ENCODE assay signal across 20 cellular contexts in the genomic region with DNA sequence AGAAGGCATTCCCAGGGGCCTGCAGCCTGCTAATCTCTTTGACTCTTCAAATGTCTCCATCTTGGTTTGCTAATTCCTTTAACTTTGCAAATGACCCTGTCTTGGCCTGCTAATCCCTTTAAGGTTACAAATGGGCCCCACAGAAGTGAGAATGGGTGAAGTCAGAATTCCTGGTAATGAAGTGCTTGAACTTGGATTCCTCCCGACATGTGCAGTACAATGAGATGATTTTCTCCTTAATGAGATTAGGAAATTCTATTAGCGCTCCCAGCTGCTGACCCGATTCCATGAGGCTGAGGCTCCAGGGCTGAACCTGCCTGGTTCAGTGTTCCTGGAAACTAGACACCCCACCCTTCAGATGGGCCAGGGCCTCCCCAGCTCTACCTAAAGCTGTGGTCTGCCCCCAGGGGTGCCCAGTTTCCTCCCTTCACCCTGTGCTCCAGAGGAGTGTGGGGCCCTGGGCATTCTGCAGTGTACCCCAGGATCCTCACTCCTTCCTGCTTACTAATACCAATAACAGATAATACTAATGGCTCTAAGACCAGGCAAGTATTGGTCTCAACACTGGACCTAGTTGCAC. TPM values are rescaled to one million over a fixed set of nuclear protein-coding genes. Genes with fewer than 3 reads are reported as not detected.
"Had no signal": no experiment of that assay in that cellular context is flagged by ENCODE, and none has a peak within 500 bp of the region (broad histone marks: within the 10 kb centered on the region; RNA-seq: fewer than 3 reads in every experiment).

No MANE protein-coding gene starts in this region.

- H3K27me3 Mint-ChIP-seq: activated CD4-positive, alpha-beta T cell treated with anti-CD3 and anti-CD28 coated beads, Interleukin-2, amount 10 ng/mL, durations not matched to agents 7 days and 5 days had no signal

- H3K79me2 ChIP-seq: parathyroid adenoma had no signal

- H3K36me3 Mint-ChIP-seq: activated naive CD4-positive, alpha-beta T cell treated with anti-CD3 and anti-CD28 coated beads, Interleukin-2, amount 50 U/mL, for 24 hours; naive thymus-derived CD8-positive, alpha-beta T cell had no signal

- H3K36me3 ChIP-seq: ascending aorta, gastrocnemius medialis, neutrophil, suprapubic skin, transverse colon had no signal

- H3K27ac Mint-ChIP-seq: activated CD4-positive, alpha-beta T cell treated with anti-CD3 and anti-CD28 coated beads, Interleukin-2, amount 10 ng/mL, durations not matched to agents 7 days and 5 days; activated CD8-positive, alpha-beta T cell treated with anti-CD3 and anti-CD28 coated beads, Interleukin-2, amount 10 ng/mL, durations not matched to agents 7 days and 5 days; activated naive CD4-positive, alpha-beta T cell treated with anti-CD3 and anti-CD28 coated beads, Interleukin-2, amount 50 U/mL, for 24 hours; naive thymus-derived CD8-positive, alpha-beta T cell; stimulated activated naive CD8-positive, alpha-beta T cell treated with anti-CD3 and anti-CD28 coated beads, Interleukin-15, amount 100 ng/mL, for 72 hours had no signal

- H3K4me1 Mint-ChIP-seq: activated CD4-positive, alpha-beta T cell treated with anti-CD3 and anti-CD28 coated beads, Interleukin-2, amount 10 ng/mL, durations not matched to agents 7 days and 5 days; activated naive CD4-positive, alpha-beta T cell treated with anti-CD3 and anti-CD28 coated beads, Interleukin-2, amount 50 U/mL, for 24 hours; stimulated activated naive CD8-positive, alpha-beta T cell treated with anti-CD3 and anti-CD28 coated beads, Interleukin-15, amount 100 ng/mL, for 72 hours had no signal

- H3K9me3 Mint-ChIP-seq: activated CD4-positive, alpha-beta T cell treated with anti-CD3 and anti-CD28 coated beads, Interleukin-2, amount 10 ng/mL, durations not matched to agents 7 days and 5 days; activated naive CD4-positive, alpha-beta T cell treated with anti-CD3 and anti-CD28 coated beads, Interleukin-2, amount 50 U/mL, for 24 hours; stimulated activated naive CD8-positive, alpha-beta T cell treated with anti-CD3 and anti-CD28 coated beads, Interleukin-15, amount 100 ng/mL, for 72 hours had no signal

- H3K27me3 ChIP-seq: ascending aorta, gastrocnemius medialis, heart left ventricle, neutrophil, suprapubic skin, transverse colon had no signal

- H2AFZ ChIP-seq: parathyroid adenoma had no signal

- H3K4me1 ChIP-seq: ascending aorta, gastrocnemius medialis, heart left ventricle, parathyroid adenoma, suprapubic skin, transverse colon had no signal

- H3K4me3 ChIP-seq: ascending aorta, gastrocnemius medialis, heart left ventricle, suprapubic skin, transverse colon had no signal

- H3K27ac ChIP-seq: ascending aorta, gastrocnemius medialis, heart left ventricle, neutrophil, parathyroid adenoma, suprapubic skin, transverse colon had no signal

- H3K9me3 ChIP-seq: ascending aorta, gastrocnemius medialis, neutrophil, suprapubic skin, transverse colon had no signal

- DNase-seq: activated CD4-positive, alpha-beta T cell treated with anti-CD3 and anti-CD28 coated beads, Interleukin-2, amount 10 ng/mL, durations not matched to agents 7 days and 5 days; activated CD8-positive, alpha-beta memory T cell treated with anti-CD3 and anti-CD28 coated beads, Interleukin-2, amount 50 U/mL, for 4 hours; activated CD8-positive, alpha-beta T cell treated with anti-CD3 and anti-CD28 coated beads, Interleukin-2, amount 10 ng/mL, durations not matched to agents 7 days and 5 days; activated gamma-delta T cell; activated T-cell treated with anti-CD3 and anti-CD28 coated beads, Interleukin-2, amount 50 U/mL, for 48 hours; effector CD4-positive, alpha-beta T cell; gastrocnemius medialis; stimulated activated CD4-positive, alpha-beta T cell treated with anti-CD3 and anti-CD28 coated beads, Interleukin-2, amount 100 ng/mL, for 48 hours; stimulated activated naive CD8-positive, alpha-beta T cell treated with anti-CD3 and anti-CD28 coated beads, Interleukin-15, amount 100 ng/mL, for 72 hours; T1000; transverse colon had no signal

- H3K4me3 Mint-ChIP-seq: activated CD4-positive, alpha-beta T cell treated with anti-CD3 and anti-CD28 coated beads, Interleukin-2, amount 10 ng/mL, durations not matched to agents 7 days and 5 days; activated CD8-positive, alpha-beta T cell treated with anti-CD3 and anti-CD28 coated beads, Interleukin-2, amount 10 ng/mL, durations not matched to agents 7 days and 5 days; activated naive CD4-positive, alpha-beta T cell treated with anti-CD3 and anti-CD28 coated beads, Interleukin-2, amount 50 U/mL, for 24 hours; naive thymus-derived CD8-positive, alpha-beta T cell; stimulated activated naive CD8-positive, alpha-beta T cell treated with anti-CD3 and anti-CD28 coated beads, Interleukin-15, amount 100 ng/mL, for 72 hours had no signal

- H3K9ac ChIP-seq: parathyroid adenoma had no signal

RNA-seq across cellular contexts. Expression of a gene that starts 47.4 kb away (rescaled TPM):
- total RNA-seq: activated CD4-positive, alpha-beta T cell treated with anti-CD3 and anti-CD28 coated beads, Interleukin-2, amount 10 ng/mL, durations not matched to agents 7 days and 5 days; esophagus mucosa; T-helper 1 cell treated with Interleukin-12 subunit alpha and Interleukin-12 subunit beta and Interleukin-4 antibody, amounts not matched to agents 30 ng/mL and 1 ng/mL, for 36 hours had no signal
- polyA plus RNA-seq: naive thymus-derived CD8-positive, alpha-beta T cell had no signal
